1 cellular context compared by ENCODE assay signal in the genomic region with DNA sequence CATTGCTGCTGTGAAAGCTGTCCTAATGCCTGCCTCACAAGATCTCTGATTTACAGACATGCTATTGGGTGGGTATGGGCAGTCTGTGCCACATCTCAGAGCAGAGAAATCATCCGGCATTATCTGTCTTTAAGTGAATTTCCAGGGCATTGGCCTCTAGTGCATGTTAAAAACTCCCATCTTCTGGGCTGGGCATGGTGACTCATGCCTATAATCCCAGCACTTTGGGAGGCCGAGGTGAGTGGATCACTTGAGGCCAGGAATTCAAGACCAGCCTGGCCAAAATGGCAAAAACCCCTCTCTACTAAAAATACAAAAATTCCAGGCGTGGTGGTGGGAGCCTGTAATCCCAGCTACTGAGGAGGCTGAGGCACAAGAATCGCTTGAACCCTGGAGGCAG. TPM values are rescaled to one million over a fixed set of nuclear protein-coding genes. Genes with fewer than 3 reads are reported as not detected.
"Had no signal": no experiment of that assay in that cellular context is flagged by ENCODE, and none has a peak within 500 bp of the region (broad histone marks: within the 10 kb centered on the region; RNA-seq: fewer than 3 reads in every experiment).

No MANE protein-coding gene starts in this region.

RNA-seq across cellular contexts. Expression of gene AOX1, which starts 42.6 kb away (rescaled TPM):
- total RNA-seq: naive thymus-derived CD8-positive, alpha-beta T cell had no signal
- polyA plus RNA-seq: naive thymus-derived CD8-positive, alpha-beta T cell had no signal
